ENCODE assay signal across 23 cellular contexts in genomic region chr6:81929828-81930227, GRCh38.
A peak's percentile ranks its signal among the peaks of the same experiment; 100 is the strongest.
DNase-seq lines count a peak whose midpoint lies in the region; ATAC-seq and TF ChIP-seq lines count a peak whose summit lies in the region.
"Had no signal": no experiment of that assay in that cellular context is flagged by ENCODE, and none has a peak within 500 bp of the region (broad histone marks: within the 10 kb centered on the region; RNA-seq: fewer than 3 reads in every experiment).

No MANE protein-coding gene starts in this region.

- H3K27me3 ChIP-seq in thoracic aorta (replicated peaks; ENCODE audit: insufficient read depth) (no peaks in the 10 kb centered on the region), mesendoderm (ENCODE audit: insufficient read depth, low read length, poor library complexity) (no peaks in the 10 kb centered on the region), smooth muscle cell (ENCODE audit: low read depth) (no peaks in the 10 kb centered on the region)
- H3K27me3 ChIP-seq: foreskin keratinocyte, thyroid gland had no signal

- H3K9me3 ChIP-seq in thoracic aorta = no peaks in the 10 kb centered on the region
- no peaks in the 10 kb centered on the region for H3K9me3 ChIP-seq in smooth muscle cell (replicated peaks; ENCODE audit: low read depth)
- H3K9me3 ChIP-seq: lower lobe of right lung, thyroid gland had no signal

- H3K36me3 ChIP-seq in thoracic aorta = no peaks in the 10 kb centered on the region
- no peaks in the 10 kb centered on the region for H3K36me3 ChIP-seq in mesendoderm (ENCODE audit: control insufficient read depth, insufficient read depth, low read length)
- no peaks in the 10 kb centered on the region for H3K36me3 ChIP-seq in smooth muscle cell (ENCODE audit: low read depth)
- H3K36me3 ChIP-seq: lower lobe of right lung, thyroid gland had no signal

- H3K4me2 ChIP-seq in mesendoderm (ENCODE audit: low read length) (no peak overlapping the region), smooth muscle cell (no peak overlapping the region)
- H3K4me2 ChIP-seq: GM23338 had no signal

- no peak overlapping the region for H3K9ac ChIP-seq in mesendoderm (ENCODE audit: low read length)
- no peak overlapping the region for H3K9ac ChIP-seq in smooth muscle cell (ENCODE audit: low read depth)

- no peak overlapping the region for H2BK5ac ChIP-seq in mesendoderm (ENCODE audit: low read length)

- WGBS in mesendoderm (ENCODE audit: extremely low coverage, insufficient coverage, low lambda C conversion rate) = no CpG with 5 or more reads among the region's 3 CpGs
- WGBS in smooth muscle cell (ENCODE audit: low lambda C conversion rate) = 86% methylated on average over 3 of the region's 3 CpGs

- no peak overlapping the region for H4K8ac ChIP-seq in mesendoderm (ENCODE audit: low read depth, low read length)

- no peak overlapping the region for H3K23ac ChIP-seq in mesendoderm (ENCODE audit: low read length)

- no peak overlapping the region for H3K56ac ChIP-seq in mesendoderm (ENCODE audit: low read length)

- peak; percentile 5 for DNase-seq in NCI-H2029 (lab: John Stamatoyannopoulos, UW)
- DNase-seq in NCI-H2029 treated with DMSO at 0.1 percent for 48 hours (lab: John Stamatoyannopoulos, UW) = no peak
- peak; percentile 43 for DNase-seq in astrocyte of the spinal cord (ENCODE audit: low read depth, low spot score)
- peak; percentile 33 for DNase-seq in glomerular visceral epithelial cell (ENCODE audit: extremely low spot score)
- no peak for DNase-seq in thoracic aorta (ENCODE audit: low spot score)
- DNase-seq in mesendoderm = no peak
- DNase-seq in smooth muscle cell (lab: John Stamatoyannopoulos, UW; ENCODE audit: unreplicated experiment) = no peak
- DNase-seq: activated CD4-positive, alpha-beta T cell treated with anti-CD3 and anti-CD28 coated beads for 48 hours; activated CD8-positive, alpha-beta memory T cell treated with anti-CD3 and anti-CD28 coated beads, Interleukin-2, amount 10 ng/mL, durations not matched to agents 7 days and 5 days; COR-L47; DMS79 treated with DMSO at 0.1 percent for 48 hours; foreskin keratinocyte; immature natural killer cell; lower lobe of right lung; NCI-H1105 treated with DMSO at 0.1 percent for 48 hours; stimulated activated CD4-positive, alpha-beta T cell treated with anti-CD3 and anti-CD28 coated beads, Interleukin-4, amount 100 ng/mL, for 1 hour; stimulated activated naive CD4-positive, alpha-beta T cell treated with Interleukin-2 at 50 U/mL for 16 hours; T-helper 2 cell; thyroid gland had no signal

- no peak overlapping the region for H4K5ac ChIP-seq in mesendoderm (ENCODE audit: low read length)

- in situ Hi-C loops in astrocyte of the spinal cord (cut with HindIII; ENCODE audit: low sequenced_read_pairs) = no loop called here

- peaks cover 0 to 5% of the 10 kb centered on the region in 2 donors for H3K4me1 ChIP-seq in thoracic aorta (ENCODE audit: control insufficient read depth in 1 of 2, low read depth in 2 of 2)
- H3K4me1 ChIP-seq in mesendoderm (ENCODE audit: control insufficient read depth, low read depth, low read length) = no peaks in the 10 kb centered on the region
- peaks cover 18% of the 10 kb centered on the region for H3K4me1 ChIP-seq in smooth muscle cell (ENCODE audit: low read depth)
- H3K4me1 ChIP-seq: foreskin keratinocyte, lower lobe of right lung, thyroid gland had no signal

- H2BK120ac ChIP-seq in mesendoderm (ENCODE audit: low read depth, low read length) = no peak overlapping the region

- H3K27ac ChIP-seq in thoracic aorta (no peak overlapping the region), mesendoderm (ENCODE audit: low read depth, low read length) (no peak overlapping the region), smooth muscle cell (ENCODE audit: low read depth) (no peak overlapping the region)
- H3K27ac ChIP-seq: 22Rv1, foreskin keratinocyte, lower lobe of right lung, thyroid gland had no signal

- H3K79me2 ChIP-seq in mesendoderm (ENCODE audit: control insufficient read depth, insufficient read depth, low read length) (no peaks in the 10 kb centered on the region), smooth muscle cell (ENCODE audit: low read depth) (no peaks in the 10 kb centered on the region)

- ATAC-seq in thoracic aorta (ENCODE audit: insufficient number of reproducible peaks, low FRiP score, low read depth) = peak; percentile 69
- ATAC-seq in GM21423 (IDR thresholded peaks at IDR 0.05; ENCODE audit: unreplicated experiment) = no peak
- ATAC-seq: activated CD8-positive, alpha-beta memory T cell treated with anti-CD3 and anti-CD28 coated beads, Interleukin-2, amount 10 ng/mL, durations not matched to agents 7 days and 5 days; activated naive CD4-positive, alpha-beta T cell treated with anti-CD3 and anti-CD28 coated beads, Interleukin-2, amount 50 U/mL, for 72 hours; foreskin keratinocyte; GM23338; lower lobe of right lung had no signal

- no peaks in the 10 kb centered on the region for H4K20me1 ChIP-seq in smooth muscle cell (ENCODE audit: low read depth)

- H3K4me3 ChIP-seq in astrocyte of the spinal cord (ENCODE audit: low read depth, low read length) (no peak overlapping the region), thoracic aorta (no peak overlapping the region), mesendoderm (ENCODE audit: low read length) (no peak overlapping the region), smooth muscle cell (no peak overlapping the region)
- H3K4me3 ChIP-seq: GM23338, lower lobe of right lung, thyroid gland had no signal

- H2AK5ac ChIP-seq in mesendoderm (ENCODE audit: low read length) = no peak overlapping the region

- no peak overlapping the region for H2AFZ ChIP-seq in smooth muscle cell (ENCODE audit: low read depth)
- H2AFZ ChIP-seq: GM23338 had no signal

- no peaks in the 10 kb centered on the region for H3K79me1 ChIP-seq in mesendoderm (ENCODE audit: low read length)

- H2BK15ac ChIP-seq in mesendoderm (replicated peaks; ENCODE audit: low read depth) = no peak overlapping the region

- no peak overlapping the region for H3K18ac ChIP-seq in mesendoderm (ENCODE audit: low read length)

- H3F3A ChIP-seq in smooth muscle cell (ENCODE audit: low read depth) = peaks cover 4% of the 10 kb centered on the region

- no peak for TF ChIP-seq CTCF in astrocyte of the spinal cord (IDR thresholded peaks at IDR 0.05; ENCODE audit: low read depth, low read length)
- no peak for TF ChIP-seq CTCF in thoracic aorta (IDR thresholded peaks at IDR 0.05)
- TF ChIP-seq CTCF in smooth muscle cell (IDR thresholded peaks at IDR 0.05; ENCODE audit: borderline replicate concordance, insufficient read depth, poor library complexity, severe bottlenecking) = no peak

- no peak overlapping the region for H3K4ac ChIP-seq in mesendoderm (ENCODE audit: low read depth, low read length)

Comparison
In these comparisons a context has a peak if more than half of its experiments do, and no peak if none do; other contexts are left out.
1. DNase-seq: peak in NCI-H2029 (single experiment), astrocyte of the spinal cord (single experiment) and glomerular visceral epithelial cell (single experiment); none in NCI-H2029 treated with DMSO at 0.1 percent for 48 hours (single experiment), thoracic aorta (single experiment), mesendoderm (single experiment) and smooth muscle cell (single experiment).